Comparison of ENCODE assay signal across 16 cellular contexts in genomic region chr12:82517808-82518207, GRCh38.
A peak's percentile ranks its signal among the peaks of the same experiment; 100 is the strongest.
DNase-seq lines count a peak whose midpoint lies in the region; ATAC-seq, FAIRE-seq and TF ChIP-seq lines count a peak whose summit lies in the region.
"Had no signal": no experiment of that assay in that cellular context is flagged by ENCODE, and none has a peak within 500 bp of the region (broad histone marks: within the 10 kb centered on the region; RNA-seq: fewer than 3 reads in every experiment).

No MANE protein-coding gene starts in this region.

- DNase-seq in DMS53 treated with DMSO at 0.1 percent for 48 hours (lab: John Stamatoyannopoulos, UW; ENCODE audit: unreplicated experiment), result peak; percentile 14
- peak; percentile 46 for DNase-seq in Karpas-422
- peak; percentile 14 for DNase-seq in PC-3
- DNase-seq in kidney, result peak; percentile 25
- DNase-seq in A673 (ENCODE audit: low spot score), result no peak
- DNase-seq in dedifferentiated amniotic fluid mesenchymal stem cell (ENCODE audit: extremely low spot score), result no peak
- DNase-seq: DMS79, NCI-H1092, NCI-H2171 treated with DMSO at 0.1 percent for 48 hours, NCI-H446 treated with DMSO at 0.1 percent for 48 hours, NCI-H774, T-helper 17 cell had no signal

- H3K27me3 ChIP-seq in Karpas-422 (ENCODE audit: low read length) (no peaks in the 10 kb centered on the region), PC-3 (ENCODE audit: low read length) (no peaks in the 10 kb centered on the region), A673 (replicated peaks; ENCODE audit: insufficient read depth, low read depth, low read length, poor library complexity) (no peaks in the 10 kb centered on the region)
- H3K27me3 ChIP-seq: SJCRH30 had no signal

- H3K4me1 ChIP-seq in Karpas-422 (ENCODE audit: low read length) (no peaks in the 10 kb centered on the region), PC-3 (ENCODE audit: insufficient read depth, low read length) (no peaks in the 10 kb centered on the region), kidney (ENCODE audit: control insufficient read depth in 1 of 2, insufficient read depth in 1 of 2, low read depth in 1 of 2, low read length in 2 of 2) (peaks cover 0 to 3% of the 10 kb centered on the region in 2 donors), A673 (ENCODE audit: insufficient read depth, low read length, poor library complexity, severe bottlenecking) (no peaks in the 10 kb centered on the region)
- H3K4me1 ChIP-seq: Caco-2, SJCRH30 had no signal

- H3K9ac ChIP-seq in Karpas-422 (ENCODE audit: low read length) (no peak overlapping the region), PC-3 (ENCODE audit: low read length) (no peak overlapping the region), kidney (ENCODE audit: low read length in 2 of 2) (no peak overlapping the region)
- H3K9ac ChIP-seq: KMS-11 had no signal

- ATAC-seq in PC-3 (no peak), HG03108 (IDR thresholded peaks at IDR 0.05; ENCODE audit: unreplicated experiment) (no peak)
- ATAC-seq: T-helper 17 cell had no signal

- intact Hi-C loops in PC-3 (cut with micrococcal nuclease), result no loop called here
- intact Hi-C loops in kidney (cut with DNase I), result no loop called here
- intact Hi-C loops in A673 (cut with micrococcal nuclease; ENCODE audit: unreplicated experiment), result no loop called here

- H3K9me2 ChIP-seq in Karpas-422 (replicated peaks; ENCODE audit: insufficient read depth, low read length) (no peaks in the 10 kb centered on the region), PC-3 (replicated peaks; ENCODE audit: low read length) (no peaks in the 10 kb centered on the region)

- FAIRE-seq in kidney (lab: Jason Lieb, UNC), result no peak

- H3K36me3 ChIP-seq in Karpas-422 (ENCODE audit: insufficient read depth, low read length) (no peaks in the 10 kb centered on the region), PC-3 (ENCODE audit: low read depth, low read length) (no peaks in the 10 kb centered on the region), kidney (ENCODE audit: control insufficient read depth in 1 of 2, insufficient read depth in 2 of 2, low read length in 2 of 2) (no peaks in the 10 kb centered on the region), A673 (ENCODE audit: insufficient read depth, low read length, poor library complexity, severe bottlenecking) (no peaks in the 10 kb centered on the region)
- H3K36me3 ChIP-seq: SJCRH30 had no signal

- POLR2A ChIA-PET in PC-3 (lab: Charles Lee; ENCODE audit: unreplicated experiment) (interaction anchor here (0.6 kb wide), 1 partner anchor 25 kb away, joined by 3 read pairs; no protein-coding TSS in a partner anchor), A673 (lab: Charles Lee; ENCODE audit: low non-redundant PET) (no interaction called here)

- no peaks in the 10 kb centered on the region for H3F3A ChIP-seq in PC-3 (ENCODE audit: low read length, unreplicated experiment)

- H3K4me3 ChIP-seq in Karpas-422 (ENCODE audit: low read length), result no peak overlapping the region
- H3K4me3 ChIP-seq in PC-3 (ENCODE audit: low read length), result no peak overlapping the region
- H3K4me3 ChIP-seq in kidney (ENCODE audit: low read length in 2 of 2), result no peak overlapping the region
- no peak overlapping the region for H3K4me3 ChIP-seq in A673 (ENCODE audit: low read depth, low read length, poor library complexity, severe bottlenecking)
- H3K4me3 ChIP-seq: SJCRH30 had no signal

- H3K79me2 ChIP-seq in Karpas-422 (ENCODE audit: low read length) (no peaks in the 10 kb centered on the region), PC-3 (ENCODE audit: low read length) (no peaks in the 10 kb centered on the region)

- CTCF ChIA-PET in PC-3 (lab: Charles Lee), result no interaction called here
- CTCF ChIA-PET in A673 (lab: Charles Lee), result no interaction called here

- H3K27ac ChIP-seq in Karpas-422 (ENCODE audit: low read length) (no peak overlapping the region), PC-3 (ENCODE audit: low read length) (no peak overlapping the region), kidney (ENCODE audit: low read depth in 2 of 2, low read length in 2 of 2) (no peak overlapping the region), A673 (ENCODE audit: low read depth, low read length, poor library complexity, severe bottlenecking) (no peak overlapping the region)
- H3K27ac ChIP-seq: KMS-11, SJCRH30 had no signal

- TF ChIP-seq CTCF in PC-3 (conservative IDR thresholded peaks at IDR 0.05; ENCODE audit: low read depth, low read length) (no peak), kidney (IDR thresholded peaks at IDR 0.05; ENCODE audit: borderline replicate concordance, extremely low read depth, insufficient read depth) (no peak), A673 (conservative IDR thresholded peaks at IDR 0.05; ENCODE audit: low read depth, low read length) (no peak)

- H3K4me2 ChIP-seq in Karpas-422 (ENCODE audit: low read depth, low read length, poor library complexity, severe bottlenecking) (no peak overlapping the region), PC-3 (ENCODE audit: low read length) (no peak overlapping the region)
- H3K4me2 ChIP-seq: KMS-11 had no signal

- H3K9me3 ChIP-seq in Karpas-422 (ENCODE audit: low read length) (no peaks in the 10 kb centered on the region), PC-3 (ENCODE audit: low read length) (no peaks in the 10 kb centered on the region), kidney (ENCODE audit: control insufficient read depth in 1 of 2, low read length in 2 of 2) (no peaks in the 10 kb centered on the region), A673 (ENCODE audit: low read depth, low read length, poor library complexity, severe bottlenecking) (no peaks in the 10 kb centered on the region)
- H3K9me3 ChIP-seq: Caco-2, SJCRH30 had no signal

- H2AFZ ChIP-seq in Karpas-422 (ENCODE audit: low read length) (no peak overlapping the region), PC-3 (ENCODE audit: low read length) (no peak overlapping the region)

- BruUV-seq in PC-3 (replicated peaks; lab: Mats Ljungman, UMichigan) (no TSS peak), A673 (replicated peaks; lab: Mats Ljungman, UMichigan) (no TSS peak)

- H4K20me1 ChIP-seq in Karpas-422 (ENCODE audit: insufficient read depth, low read depth, low read length) (no peaks in the 10 kb centered on the region), PC-3 (ENCODE audit: low read length) (no peaks in the 10 kb centered on the region)

Comparison
In these comparisons a context has a peak if more than half of its experiments do, and no peak if none do; other contexts are left out.
1. DNase-seq: peak in DMS53 treated with DMSO at 0.1 percent for 48 hours (single experiment), Karpas-422 (single experiment), PC-3 (single experiment) and kidney (single experiment); none in A673 (single experiment) and dedifferentiated amniotic fluid mesenchymal stem cell (single experiment).